In genomic region chr3:104941785-104942184, GRCh38 we compare ENCODE assay signal across 16 cellular contexts.
DNase-seq lines count a peak whose midpoint lies in the region; ATAC-seq and TF ChIP-seq lines count a peak whose summit lies in the region.
"Had no signal": no experiment of that assay in that cellular context is flagged by ENCODE, and none has a peak within 500 bp of the region (broad histone marks: within the 10 kb centered on the region; RNA-seq: fewer than 3 reads in every experiment).

No MANE protein-coding gene starts in this region.

- H2AK5ac ChIP-seq in neuronal stem cell (ENCODE audit: low read depth, low read length), result no peak overlapping the region

- no peak overlapping the region for H3K9ac ChIP-seq in neuronal stem cell (ENCODE audit: low read depth, low read length, poor library complexity)

- H2BK15ac ChIP-seq in neuronal stem cell (ENCODE audit: low read length), result no peak overlapping the region

- no peak overlapping the region for H4K91ac ChIP-seq in neuronal stem cell (ENCODE audit: low read depth, low read length, poor library complexity)

- no peak overlapping the region for H3K4ac ChIP-seq in neuronal stem cell (ENCODE audit: low read length)

- no peak overlapping the region for H3K14ac ChIP-seq in neuronal stem cell (ENCODE audit: low read length)

- no peak overlapping the region for H3K4me2 ChIP-seq in neuronal stem cell (ENCODE audit: insufficient read depth, low read length, poor library complexity, severe bottlenecking)

- no peak overlapping the region for H3K23ac ChIP-seq in neuronal stem cell (ENCODE audit: low read depth, low read length, poor library complexity)

- H2BK5ac ChIP-seq in neuronal stem cell (ENCODE audit: low read length), result no peak overlapping the region

- no peak overlapping the region for H2BK120ac ChIP-seq in neuronal stem cell (ENCODE audit: low read depth, low read length)

- H3K9me3 ChIP-seq in neuronal stem cell (replicated peaks in 1 of 2; ENCODE audit: control insufficient read depth in 2 of 2, insufficient read depth in 1 of 2, low read depth in 1 of 2, low read length in 2 of 2), result no peaks in the 10 kb centered on the region

- H3K27me3 ChIP-seq in neuronal stem cell (ENCODE audit: control insufficient read depth in 3 of 3, insufficient read depth in 3 of 3, low read depth in 1 of 3, low read length in 3 of 3), result no peaks in the 10 kb centered on the region
- H3K27me3 ChIP-seq: BE2C had no signal

- WGBS in neuronal stem cell (ENCODE audit: extremely low coverage in 2 of 2, insufficient read length in 2 of 2, insufficient replicate concordance in 1 of 2), 2 donors, result no CpG with 5 or more reads among the region's 1 CpG

- H2AFZ ChIP-seq in neuronal stem cell (ENCODE audit: low read length), result peak overlapping the region; percentile 78

- H3K27ac ChIP-seq in VCaP (peak overlapping the region; percentile 38), neuronal stem cell (replicated peaks; ENCODE audit: low read length) (no peak overlapping the region)

- peaks cover 2 to 6% of the 10 kb centered on the region in 2 donors for H3K4me1 ChIP-seq in neuronal stem cell (ENCODE audit: control insufficient read depth in 2 of 2, insufficient read depth in 1 of 2, low read depth in 1 of 2, low read length in 2 of 2)

- ATAC-seq in GM21619 (IDR thresholded peaks at IDR 0.05; ENCODE audit: unreplicated experiment) (no peak), HG03135 (IDR thresholded peaks at IDR 0.05; ENCODE audit: unreplicated experiment) (no peak), HG02938 (IDR thresholded peaks at IDR 0.05; ENCODE audit: unreplicated experiment) (no peak)
- ATAC-seq: PC-3, T-cell had no signal

- no peaks in the 10 kb centered on the region for H3K36me3 ChIP-seq in neuronal stem cell (replicated peaks in 1 of 2; ENCODE audit: control insufficient read depth in 2 of 2, insufficient read depth in 2 of 2, low read length in 2 of 2)
- H3K36me3 ChIP-seq: BE2C had no signal

- no peaks in the 10 kb centered on the region for H3K79me1 ChIP-seq in neuronal stem cell (ENCODE audit: low read depth, low read length)

- no peak overlapping the region for H2BK12ac ChIP-seq in neuronal stem cell (ENCODE audit: low read length)

- DNase-seq in DMS79 treated with DMSO at 0.1 percent for 48 hours (lab: John Stamatoyannopoulos, UW), result peak; percentile 90
- peak; percentile 8 for DNase-seq in NCI-H2029 treated with DMSO at 0.1 percent for 48 hours (lab: John Stamatoyannopoulos, UW)
- DNase-seq in neuronal stem cell (ENCODE audit: low spot score), result no peak
- DNase-seq: BE2C; CD4-positive, alpha-beta memory T cell; H7; IMR-90; Kasumi-1; NCI-H1105 treated with DMSO at 0.1 percent for 48 hours; NCI-H2107; PC-3; T-cell had no signal

- TF ChIP-seq CTCF in VCaP (conservative IDR thresholded peaks at IDR 0.05), result no peak

- H3K18ac ChIP-seq in neuronal stem cell (ENCODE audit: low read length), result no peak overlapping the region

- no peak overlapping the region for H3K4me3 ChIP-seq in neuronal stem cell (ENCODE audit: low read length in 2 of 2)

- H4K8ac ChIP-seq in neuronal stem cell (ENCODE audit: low read depth, low read length), result no peak overlapping the region
